In genomic region chr1:9080704-9081291, GRCh38 we compare ENCODE assay signal across 1 cellular context.
TF ChIP-seq lines count a peak whose summit lies in the region.

No MANE protein-coding gene starts in this region.

TF ChIP-seq in GM23338, 12 proteins besides CTCF, POLR2A, EP300 and RAD21 (continued from another document):
- TF ChIP-seq ZNF462 (CRISPR knock-in tag; IDR thresholded peaks at IDR 0.05): no peak
- no peak for TF ChIP-seq STAT1 (IDR thresholded peaks at IDR 0.05; ENCODE audit: unreplicated experiment)
- no peak for TF ChIP-seq ZNF114 (CRISPR knock-in tag; IDR thresholded peaks at IDR 0.05)
- no peak for TF ChIP-seq NANOG (IDR thresholded peaks at IDR 0.05; ENCODE audit: borderline replicate concordance)
